In genomic region chr13:21176982-21177284, GRCh38 we compare ENCODE assay signal across 8 cellular contexts. TPM values are rescaled to one million over a fixed set of nuclear protein-coding genes. Genes with fewer than 3 reads are reported as not detected.
DNase-seq lines count a peak whose midpoint lies in the region; ATAC-seq and TF ChIP-seq lines count a peak whose summit lies in the region.

No MANE protein-coding gene starts in this region.

- H3K9me2 ChIP-seq in GM23338 (ENCODE audit: insufficient read depth), result no peaks in the 10 kb centered on the region

- peak overlapping the region; percentile 95 for H3K4me3 Mint-ChIP-seq in GM23338
- H3K4me3 Mint-ChIP-seq in natural killer cell, result peak overlapping the region; percentile 99

- TF ChIP-seq CTCF in GM23338 (conservative IDR thresholded peaks at IDR 0.05; ENCODE audit: low read depth in 2 of 2) (no peak), NB4 (IDR thresholded peaks at IDR 0.05; ENCODE audit: low read depth, low read length) (no peak), natural killer cell (IDR thresholded peaks at IDR 0.05) (no peak)

- peaks cover 20% of the 10 kb centered on the region for H3K4me1 Mint-ChIP-seq in GM23338
- H3K4me1 Mint-ChIP-seq in natural killer cell, result peaks cover 18 to 20% of the 10 kb centered on the region in 2 donors

- peak overlapping the region; percentile 96 for H3K27ac ChIP-seq in GM23338 (ENCODE audit: low read depth)
- peak overlapping the region; percentile 86 for H3K27ac ChIP-seq in ectodermal cell (ENCODE audit: insufficient read depth, low read depth, low read length, poor library complexity, severe bottlenecking)

- no peaks in the 10 kb centered on the region for H3K9me3 ChIP-seq in ectodermal cell (ENCODE audit: control insufficient read depth, low read length)

- H2AFZ ChIP-seq in GM23338, result no peak overlapping the region

- H3K27me3 ChIP-seq in GM23338 (ENCODE audit: insufficient read depth) (no peaks in the 10 kb centered on the region), ectodermal cell (ENCODE audit: control insufficient read depth, insufficient read depth, low read length, poor library complexity, severe bottlenecking) (no peaks in the 10 kb centered on the region)

- H3F3A ChIP-seq in GM23338 (replicated peaks; ENCODE audit: low read depth), result peaks cover 3% of the 10 kb centered on the region; the same call in 1 of the 2 replicates

- H3K36me3 ChIP-seq in GM23338 (ENCODE audit: insufficient read depth), result 0 out of 2 replicates have a peak, but pooled peaks cover under 1% of the 10 kb centered on the region
- no peaks in the 10 kb centered on the region for H3K36me3 ChIP-seq in ectodermal cell (ENCODE audit: control insufficient read depth, insufficient read depth, low read length)

- H3K79me2 ChIP-seq in GM23338 (replicated peaks; ENCODE audit: insufficient read depth), result peaks cover 58% of the 10 kb centered on the region

- H3K27me3 Mint-ChIP-seq in GM23338 (ENCODE audit: insufficient read depth, low read depth, poor library complexity) (peaks cover 21% of the 10 kb centered on the region), natural killer cell (ENCODE audit: low read depth in 2 of 2) (no peaks in the 10 kb centered on the region)

- peak overlapping the region; percentile 98 for H3K4me2 ChIP-seq in GM23338

- ATAC-seq in GM18511 (IDR thresholded peaks at IDR 0.05; ENCODE audit: unreplicated experiment), result peak; percentile 42
- no peak; the same call in 2 of the 3 replicates for ATAC-seq in GM23338
- peak; percentile 42 to 51 (median 47) for ATAC-seq in natural killer cell

- 2 to 3% methylated on average over 26 of the region's 26 CpGs for WGBS in ectodermal cell, 2 experiments

- H3K4me3 ChIP-seq in GM23338, result peak overlapping the region; percentile 69
- H3K4me3 ChIP-seq in NB4 (ENCODE audit: low read depth, low read length), result peak overlapping the region; percentile 84
- peak overlapping the region; percentile 86 for H3K4me3 ChIP-seq in ectodermal cell (ENCODE audit: insufficient read depth, low read depth, low read length)

- H3K9me3 Mint-ChIP-seq in GM23338, result peaks cover 25% of the 10 kb centered on the region; the same call in 2 of the 3 replicates
- no peaks in the 10 kb centered on the region for H3K9me3 Mint-ChIP-seq in natural killer cell

- peaks cover 46% of the 10 kb centered on the region for H3K36me3 Mint-ChIP-seq in GM23338 (ENCODE audit: low read depth)
- no peaks in the 10 kb centered on the region for H3K36me3 Mint-ChIP-seq in natural killer cell

- H3K27ac Mint-ChIP-seq in GM23338 (peak overlapping the region; percentile 98), natural killer cell (peak overlapping the region; percentile 91 to 94)

- H3K4me1 ChIP-seq in GM23338 (ENCODE audit: insufficient read depth) (peaks cover 18% of the 10 kb centered on the region), ectodermal cell (ENCODE audit: control insufficient read depth, insufficient read depth, low read length) (no peaks in the 10 kb centered on the region)

- peaks cover 7% of the 10 kb centered on the region; the same call in 1 of the 2 replicates for H4K20me1 ChIP-seq in GM23338 (replicated peaks; ENCODE audit: insufficient read depth)

- TF ChIP-seq POLR2A in NB4 (IDR thresholded peaks at IDR 0.05; ENCODE audit: extremely low read depth, insufficient read length), result no peak

- DNase-seq in GM23338 (ENCODE audit: low spot score) (no peak), NB4 (ENCODE audit: low read depth) (no peak), natural killer cell (no peak), cerebellar nuclear complex (lab: John Stamatoyannopoulos, UW) (no peak), inferior parietal cortex (ENCODE audit: extremely low spot score) (no peak), foreskin melanocyte (no peak)

- intact Hi-C loops in natural killer cell (cut with micrococcal nuclease), result no loop called here

TF ChIP-seq in GM23338, 12 proteins besides CTCF, POLR2A, EP300 and RAD21 (continues in another document):
- no peak for TF ChIP-seq EZH2 (IDR thresholded peaks at IDR 0.05; ENCODE audit: low read depth, unreplicated experiment)
- no peak for TF ChIP-seq STAT1 (IDR thresholded peaks at IDR 0.05; ENCODE audit: unreplicated experiment)
- TF ChIP-seq ZNF331 (CRISPR knock-in tag; IDR thresholded peaks at IDR 0.05; ENCODE audit: low read depth), result no peak
- no peak for TF ChIP-seq JUNB (IDR thresholded peaks at IDR 0.05; ENCODE audit: unreplicated experiment)
- no peak for TF ChIP-seq POLR2AphosphoS5 (IDR thresholded peaks at IDR 0.05; ENCODE audit: low read depth)
- no peak for TF ChIP-seq ETS1 (IDR thresholded peaks at IDR 0.05)
- no peak for TF ChIP-seq CREB1 (CRISPR knock-in tag; IDR thresholded peaks at IDR 0.05; ENCODE audit: low read depth)
- no peak for TF ChIP-seq NANOG (IDR thresholded peaks at IDR 0.05; ENCODE audit: borderline replicate concordance)
- TF ChIP-seq REST (IDR thresholded peaks at IDR 0.05; ENCODE audit: unreplicated experiment), result no peak
- TF ChIP-seq ZNF114 (CRISPR knock-in tag; IDR thresholded peaks at IDR 0.05), result no peak
- TF ChIP-seq EZH2phosphoT487 (IDR thresholded peaks at IDR 0.05; ENCODE audit: unreplicated experiment), result no peak

RNA-seq across cellular contexts. Expression of gene MRPL57, which starts 0.5 kb away (rescaled TPM):
- 39.5 and 41.6 TPM in 2 replicates for total RNA-seq in GM23338 (2014; rRNA removed; shearing (Covaris generic))
- polyA plus RNA-seq in GM23338 (2016; fragmentation: Nextera tagmentation; extraction: Ambion mirVana), result 110 and 119 TPM in 2 replicates
- polyA plus RNA-seq in ectodermal cell (2013, experiment 1 of 4), result 20.3 TPM
- 22.9 TPM for polyA plus RNA-seq in ectodermal cell (2013, experiment 2 of 4)
- 22.8 TPM for polyA plus RNA-seq in ectodermal cell (2013, experiment 3 of 4)
- polyA plus RNA-seq in ectodermal cell (2013, experiment 4 of 4), result 23.7 TPM
- total RNA-seq in natural killer cell, result 1 to 10 TPM; 7.8 to 9.9 (median 8.3) TPM

RNA-seq across cellular contexts. Expression of gene SKA3, which starts 0.6 kb away (rescaled TPM):
- total RNA-seq in GM23338 (2014; rRNA removed; shearing (Covaris generic)), result 65.9 and 70.2 TPM in 2 replicates
- 179 TPM in 2 replicates for polyA plus RNA-seq in GM23338 (2016; fragmentation: Nextera tagmentation; extraction: Ambion mirVana)
- 29.9 TPM for polyA plus RNA-seq in ectodermal cell (2013, experiment 1 of 4)
- polyA plus RNA-seq in ectodermal cell (2013, experiment 2 of 4), result 32.1 TPM
- 29.5 TPM for polyA plus RNA-seq in ectodermal cell (2013, experiment 3 of 4)
- polyA plus RNA-seq in ectodermal cell (2013, experiment 4 of 4), result 32.4 TPM
- total RNA-seq in natural killer cell, result 1 to 10 TPM; 1.3 to 3.2 (median 1.4) TPM

RNA-seq across cellular contexts. Expression of gene SAP18, which starts 37.0 kb away (rescaled TPM):
- total RNA-seq in GM23338 (2014; rRNA removed; shearing (Covaris generic)), result 87.5 and 129 TPM in 2 replicates
- polyA plus RNA-seq in GM23338 (2016; fragmentation: Nextera tagmentation; extraction: Ambion mirVana), result 1,174 and 1,292 TPM in 2 replicates
- polyA plus RNA-seq in ectodermal cell (2013, experiment 1 of 4), result 177 TPM
- 174 TPM for polyA plus RNA-seq in ectodermal cell (2013, experiment 2 of 4)
- polyA plus RNA-seq in ectodermal cell (2013, experiment 3 of 4), result 146 TPM
- 165 TPM for polyA plus RNA-seq in ectodermal cell (2013, experiment 4 of 4)
- total RNA-seq in natural killer cell, result 100 to 1,000 TPM; 195 to 228 (median 225) TPM

Comparison
In these comparisons a context has a peak if more than half of its experiments do, and no peak if none do; other contexts are left out.
1. RNA of gene SKA3, which starts 0.6 kb away (total RNA-seq): 65.9 to 70.2 TPM in GM23338; 1.3 to 3.2 TPM in natural killer cell; every median in the first group is over 10 times any median in the second.
2. Peak in every context shown above with its lines, with median percentiles within 50 percentile points of each other: H3K4me3 ChIP-seq.